18 cellular contexts compared by ENCODE assay signal in the genomic region with DNA sequence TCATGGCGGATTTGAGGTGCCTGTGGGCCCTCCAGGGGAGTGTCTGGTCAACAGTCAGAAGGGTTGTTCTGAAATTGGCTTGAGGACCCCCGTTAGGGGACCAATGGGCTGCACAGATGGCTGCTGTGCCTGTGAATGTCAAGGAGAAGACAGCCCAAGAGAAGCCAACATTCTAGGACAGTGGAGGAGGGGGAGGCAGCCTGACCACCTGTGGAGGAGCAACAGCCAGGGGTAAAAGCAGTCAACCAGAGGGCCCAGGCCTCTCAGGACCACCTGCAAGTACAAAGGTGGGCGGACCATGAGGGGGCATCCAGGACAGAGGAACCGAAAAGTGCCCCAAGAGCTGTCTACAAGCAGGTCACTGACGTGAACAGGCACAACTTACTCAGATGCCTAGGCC.
DNase-seq lines count a peak whose midpoint lies in the region; ATAC-seq and TF ChIP-seq lines count a peak whose summit lies in the region.
"Had no signal": no experiment of that assay in that cellular context is flagged by ENCODE, and none has a peak within 500 bp of the region (broad histone marks: within the 10 kb centered on the region; RNA-seq: fewer than 3 reads in every experiment).

No MANE protein-coding gene starts in this region.

- H3K4me1 ChIP-seq in neuronal stem cell (ENCODE audit: control insufficient read depth in 2 of 2, insufficient read depth in 1 of 2, low read depth in 1 of 2, low read length in 2 of 2), result no peaks in the 10 kb centered on the region
- H3K4me1 ChIP-seq: A549; BLaER1 treated with 17β-estradiol and CSF1 and Interleukin-3, amounts not matched to agents 10 nM and 100 nM; Caco-2 had no signal

- intact Hi-C loops in natural killer cell (cut with micrococcal nuclease), result no loop called here

- no peak overlapping the region for H3K27ac Mint-ChIP-seq in natural killer cell treated with Interleukin-12 subunit alpha and Interleukin-12 subunit beta and Interleukin-15 and Interleukin-18, amount 100 ng/mL, for 72 hours
- H3K27ac Mint-ChIP-seq in natural killer cell (no peak overlapping the region), progenitor cell of endocrine pancreas (peak overlapping the region; percentile 59)
- H3K27ac Mint-ChIP-seq: B cell; CD4-positive, alpha-beta T cell; CD8-positive, alpha-beta T cell had no signal

- no peak overlapping the region for H3K4me3 ChIP-seq in neuronal stem cell (ENCODE audit: low read length in 2 of 2)
- H3K4me3 ChIP-seq: A549; BLaER1 treated with 17β-estradiol and CSF1 and Interleukin-3, amounts not matched to agents 10 nM and 100 nM had no signal

- H3K4me3 Mint-ChIP-seq in natural killer cell treated with Interleukin-12 subunit alpha and Interleukin-12 subunit beta and Interleukin-15 and Interleukin-18, amount 100 ng/mL, for 72 hours, result no peak overlapping the region
- H3K4me3 Mint-ChIP-seq in natural killer cell (no peak overlapping the region), progenitor cell of endocrine pancreas (ENCODE audit: low read depth) (no peak overlapping the region)
- H3K4me3 Mint-ChIP-seq: B cell; CD4-positive, alpha-beta T cell; CD8-positive, alpha-beta T cell had no signal

- no peak overlapping the region for H2AFZ ChIP-seq in neuronal stem cell (ENCODE audit: low read length)

- H4K91ac ChIP-seq in neuronal stem cell (ENCODE audit: low read depth, low read length, poor library complexity), result no peak overlapping the region

- H3K9ac ChIP-seq in neuronal stem cell (ENCODE audit: low read depth, low read length, poor library complexity), result no peak overlapping the region
- H3K9ac ChIP-seq: BLaER1 treated with 17β-estradiol and CSF1 and Interleukin-3, amounts not matched to agents 10 nM and 100 nM had no signal

- peak overlapping the region; percentile 18 for H3K23ac ChIP-seq in neuronal stem cell (ENCODE audit: low read depth, low read length, poor library complexity)

- H3K14ac ChIP-seq in neuronal stem cell (ENCODE audit: low read length), result no peak overlapping the region

- peak overlapping the region; percentile 60 for H3K18ac ChIP-seq in neuronal stem cell (ENCODE audit: low read length)

- TF ChIP-seq CTCF in natural killer cell (IDR thresholded peaks at IDR 0.05) (no peak), progenitor cell of endocrine pancreas (IDR thresholded peaks at IDR 0.05; ENCODE audit: unreplicated experiment) (no peak)

- H3K9me3 Mint-ChIP-seq in natural killer cell treated with Interleukin-12 subunit alpha and Interleukin-12 subunit beta and Interleukin-15 and Interleukin-18, amount 100 ng/mL, for 72 hours, result no peaks in the 10 kb centered on the region
- no peaks in the 10 kb centered on the region for H3K9me3 Mint-ChIP-seq in natural killer cell
- H3K9me3 Mint-ChIP-seq in progenitor cell of endocrine pancreas (ENCODE audit: low read depth), result no peaks in the 10 kb centered on the region
- H3K9me3 Mint-ChIP-seq: CD4-positive, alpha-beta T cell; CD8-positive, alpha-beta T cell had no signal

- no peak overlapping the region for H2BK15ac ChIP-seq in neuronal stem cell (ENCODE audit: low read length)

- no peaks in the 10 kb centered on the region for H3K36me3 ChIP-seq in neuronal stem cell (replicated peaks in 1 of 2; ENCODE audit: control insufficient read depth in 2 of 2, insufficient read depth in 2 of 2, low read length in 2 of 2)
- H3K36me3 ChIP-seq: BLaER1 treated with 17β-estradiol and CSF1 and Interleukin-3, amounts not matched to agents 10 nM and 100 nM had no signal

- no peaks in the 10 kb centered on the region for H3K79me1 ChIP-seq in neuronal stem cell (ENCODE audit: low read depth, low read length)

- no peak overlapping the region for H2AK5ac ChIP-seq in neuronal stem cell (ENCODE audit: low read depth, low read length)

- no peaks in the 10 kb centered on the region for H3K36me3 Mint-ChIP-seq in natural killer cell treated with Interleukin-12 subunit alpha and Interleukin-12 subunit beta and Interleukin-15 and Interleukin-18, amount 100 ng/mL, for 72 hours
- H3K36me3 Mint-ChIP-seq in natural killer cell, result no peaks in the 10 kb centered on the region
- H3K36me3 Mint-ChIP-seq in progenitor cell of endocrine pancreas (ENCODE audit: insufficient read depth), result no peaks in the 10 kb centered on the region
- H3K36me3 Mint-ChIP-seq: CD8-positive, alpha-beta T cell had no signal

- no CpG with 5 or more reads among the region's 5 CpGs for whole genome bisulfite sequencing in neuronal stem cell (ENCODE audit: extremely low coverage in 2 of 2, insufficient read length in 2 of 2, insufficient replicate concordance in 1 of 2), 2 donors

- no peaks in the 10 kb centered on the region for H3K4me1 Mint-ChIP-seq in natural killer cell treated with Interleukin-12 subunit alpha and Interleukin-12 subunit beta and Interleukin-15 and Interleukin-18, amount 100 ng/mL, for 72 hours (ENCODE audit: low read depth in 2 of 2)
- H3K4me1 Mint-ChIP-seq in natural killer cell (no peaks in the 10 kb centered on the region), progenitor cell of endocrine pancreas (ENCODE audit: low read depth) (peaks cover 22% of the 10 kb centered on the region)
- H3K4me1 Mint-ChIP-seq: B cell had no signal

- peaks cover 0 to 7% of the 10 kb centered on the region in 2 donors for H3K27me3 Mint-ChIP-seq in natural killer cell treated with Interleukin-12 subunit alpha and Interleukin-12 subunit beta and Interleukin-15 and Interleukin-18, amount 100 ng/mL, for 72 hours
- H3K27me3 Mint-ChIP-seq in natural killer cell (ENCODE audit: low read depth in 2 of 2) (peaks cover 0 to 3% of the 10 kb centered on the region in 2 donors), progenitor cell of endocrine pancreas (peaks cover 5% of the 10 kb centered on the region)
- H3K27me3 Mint-ChIP-seq: CD4-positive, alpha-beta T cell had no signal

- no peak for DNase-seq in natural killer cell treated with Interleukin-12 subunit alpha and Interleukin-12 subunit beta and Interleukin-15 and Interleukin-18, amount 100 ng/mL, for 72 hours (ENCODE audit: low spot score)
- no peak for DNase-seq in natural killer cell
- DNase-seq in neuronal stem cell (ENCODE audit: low spot score), result no peak
- DNase-seq in progenitor cell of endocrine pancreas (ENCODE audit: low spot score, unreplicated experiment), result no peak
- no peak for DNase-seq in NCI-H2171 treated with DMSO at 0.1 percent for 48 hours (lab: John Stamatoyannopoulos, UW)
- DNase-seq in SKM-1 treated with dmso at 0.1 percent for 144 hours (lab: John Stamatoyannopoulos, UW; ENCODE audit: unreplicated experiment), result no peak
- DNase-seq: AML-193; Caco-2; Calu3; CD4-positive, alpha-beta T cell; CD8-positive, alpha-beta T cell; DMS79 treated with DMSO at 0.1 percent for 48 hours; GF-D8 had no signal

- no peaks in the 10 kb centered on the region for H3K27me3 ChIP-seq in neuronal stem cell (ENCODE audit: control insufficient read depth in 3 of 3, insufficient read depth in 3 of 3, low read depth in 1 of 3, low read length in 3 of 3)
- H3K27me3 ChIP-seq: BLaER1 treated with 17β-estradiol and CSF1 and Interleukin-3, amounts not matched to agents 10 nM and 100 nM had no signal

- no peak overlapping the region for H3K4ac ChIP-seq in neuronal stem cell (ENCODE audit: low read length)

- H3K4me2 ChIP-seq in neuronal stem cell (ENCODE audit: insufficient read depth, low read length, poor library complexity, severe bottlenecking), result no peak overlapping the region
- H3K4me2 ChIP-seq: A549; BLaER1 treated with 17β-estradiol and CSF1 and Interleukin-3, amounts not matched to agents 10 nM and 100 nM had no signal

- no peak overlapping the region for H2BK12ac ChIP-seq in neuronal stem cell (ENCODE audit: low read length)

- no peaks in the 10 kb centered on the region for H3K9me3 ChIP-seq in neuronal stem cell (replicated peaks in 1 of 2; ENCODE audit: control insufficient read depth in 2 of 2, insufficient read depth in 1 of 2, low read depth in 1 of 2, low read length in 2 of 2)
- H3K9me3 ChIP-seq: A549, Caco-2 had no signal

- H2BK5ac ChIP-seq in neuronal stem cell (ENCODE audit: low read length), result no peak overlapping the region

- peak overlapping the region; percentile 26 for H2BK120ac ChIP-seq in neuronal stem cell (ENCODE audit: low read depth, low read length)

- H3K27ac ChIP-seq in neuronal stem cell (replicated peaks; ENCODE audit: low read length), result no peak overlapping the region
- H3K27ac ChIP-seq: 22Rv1; A549; BLaER1 treated with 17β-estradiol and CSF1 and Interleukin-3, amounts not matched to agents 10 nM and 100 nM; C4-2B had no signal

- no peak overlapping the region for H4K8ac ChIP-seq in neuronal stem cell (ENCODE audit: low read depth, low read length)

- peak; percentile 11 to 33 for ATAC-seq in natural killer cell treated with Interleukin-12 subunit alpha and Interleukin-12 subunit beta and Interleukin-15 and Interleukin-18, amount 100 ng/mL, for 72 hours
- ATAC-seq in natural killer cell, result no peak
- ATAC-seq: A549; CD8-positive, alpha-beta T cell had no signal

Comparison
In these comparisons a context has a peak if more than half of its experiments do, and no peak if none do; other contexts are left out.
1. ATAC-seq: peak in natural killer cell treated with Interleukin-12 subunit alpha and Interleukin-12 subunit beta and Interleukin-15 and Interleukin-18, amount 100 ng/mL, for 72 hours (2 of 2); none in natural killer cell (0 of 3).